In the genomic region with DNA sequence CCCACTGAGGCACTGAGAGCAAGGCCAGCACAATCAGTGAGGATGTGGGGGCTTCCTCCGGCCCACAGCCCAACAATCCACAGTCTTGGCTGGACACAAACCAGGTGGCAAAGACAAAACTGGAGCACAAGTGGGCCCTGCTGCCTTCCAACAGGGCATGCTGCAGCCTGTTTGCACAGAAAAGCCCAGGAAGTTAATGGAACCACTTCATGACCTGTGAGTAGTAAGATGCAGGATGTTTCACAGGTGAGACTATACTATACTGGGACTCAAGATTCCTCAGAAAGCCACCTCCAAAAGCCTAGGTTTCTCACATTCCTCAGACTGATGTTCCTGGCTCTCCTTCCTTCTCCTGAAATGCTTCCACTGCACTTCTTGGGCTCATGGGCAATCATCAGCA, we compare ENCODE assay signal across 1 cellular context.
TF ChIP-seq lines count a peak whose summit lies in the region.

No MANE protein-coding gene starts in this region.

TF ChIP-seq in H1, 55 proteins besides CTCF, POLR2A, EP300 and RAD21 (continued from another document):
- TF ChIP-seq, protein P1, sequence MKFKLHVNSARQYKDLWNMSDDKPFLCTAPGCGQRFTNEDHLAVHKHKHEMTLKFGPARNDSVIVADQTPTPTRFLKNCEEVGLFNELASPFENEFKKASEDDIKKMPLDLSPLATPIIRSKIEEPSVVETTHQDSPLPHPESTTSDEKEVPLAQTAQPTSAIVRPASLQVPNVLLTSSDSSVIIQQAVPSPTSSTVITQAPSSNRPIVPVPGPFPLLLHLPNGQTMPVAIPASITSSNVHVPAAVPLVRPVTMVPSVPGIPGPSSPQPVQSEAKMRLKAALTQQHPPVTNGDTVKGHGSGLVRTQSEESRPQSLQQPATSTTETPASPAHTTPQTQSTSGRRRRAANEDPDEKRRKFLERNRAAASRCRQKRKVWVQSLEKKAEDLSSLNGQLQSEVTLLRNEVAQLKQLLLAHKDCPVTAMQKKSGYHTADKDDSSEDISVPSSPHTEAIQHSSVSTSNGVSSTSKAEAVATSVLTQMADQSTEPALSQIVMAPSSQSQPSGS (IDR thresholded peaks at IDR 0.05; ENCODE audit: low read length), result no peak
- TF ChIP-seq KDM4A (IDR thresholded peaks at IDR 0.05; ENCODE audit: low read depth, low read length, severe bottlenecking) (no peak), TBP (IDR thresholded peaks at IDR 0.05; ENCODE audit: low read depth, low read length) (no peak), POLR2AphosphoS5 (IDR thresholded peaks at IDR 0.05; ENCODE audit: low read depth, low read length) (no peak)
